In genomic region chr1:174166530-174167328, GRCh38 we compare ENCODE assay signal across 1 cellular context.
TF ChIP-seq lines count a peak whose summit lies in the region.

No MANE protein-coding gene starts in this region.

TF ChIP-seq in K562, 482 proteins besides CTCF, POLR2A, EP300 and RAD21 (continued from another document and continues in another):
- TF ChIP-seq ZNF449 (CRISPR knock-in tag; IDR thresholded peaks at IDR 0.05) (peak; percentile 65), ZNF316 (IDR thresholded peaks at IDR 0.05) (peak; percentile 100), MAFF (IDR thresholded peaks at IDR 0.05; ENCODE audit: low read length) (peak; percentile 98), HDAC2 (IDR thresholded peaks at IDR 0.05) (peak; percentile 87), CBFA2T3 (IDR thresholded peaks at IDR 0.05) (peak; percentile 97), EZH2 (IDR thresholded peaks at IDR 0.05; ENCODE audit: borderline replicate concordance, low read depth, low read length) (no peak), RREB1 (CRISPR knock-in tag; IDR thresholded peaks at IDR 0.05) (0 out of 2 replicates have a peak, but pooled peaks have one; percentile 18), DPF2 (IDR thresholded peaks at IDR 0.05) (peak; percentile 93), TEAD1 (CRISPR knock-in tag; IDR thresholded peaks at IDR 0.05) (peak; percentile 33 to 83; a peak in 2 of 4 replicates), BHLHE40 (IDR thresholded peaks at IDR 0.05; ENCODE audit: low read length) (peak; percentile 82), LEF1 (IDR thresholded peaks at IDR 0.05) (peak; percentile 66; the same call in 1 of the 2 replicates), FOXP4 (CRISPR knock-in tag; IDR thresholded peaks at IDR 0.05; ENCODE audit: borderline replicate concordance) (peak; percentile 65; the same call in 1 of the 2 replicates), CC2D1A (IDR thresholded peaks at IDR 0.05) (peak; percentile 82), ZNF12 (CRISPR knock-in tag; IDR thresholded peaks at IDR 0.05) (no peak), MCM7 (IDR thresholded peaks at IDR 0.05) (no peak), DACH1 (IDR thresholded peaks at IDR 0.05; ENCODE audit: partially characterized antibody) (peak; percentile 77), ZNF589 (CRISPR knock-in tag; IDR thresholded peaks at IDR 0.05; ENCODE audit: low read depth) (peak; percentile 91), ATF6 (CRISPR knock-in tag; IDR thresholded peaks at IDR 0.05) (0 out of 2 replicates have a peak, but pooled peaks have one; percentile 23), KLF1 (tag; IDR thresholded peaks at IDR 0.05) (no peak), ZNF282 (CRISPR knock-in tag; IDR thresholded peaks at IDR 0.05) (no peak), NR0B1 (IDR thresholded peaks at IDR 0.05; ENCODE audit: partially characterized antibody) (no peak), ARNT (IDR thresholded peaks at IDR 0.05) (peak; percentile 43 to 53; a peak in 2 of 4 replicates), SOX6 (IDR thresholded peaks at IDR 0.05) (peak; percentile 78), ZNF224 (CRISPR knock-in tag; IDR thresholded peaks at IDR 0.05) (0 out of 2 replicates have a peak, but pooled peaks have one; percentile 25), TCFL5 (CRISPR knock-in tag; conservative IDR thresholded peaks at IDR 0.05) (peak; percentile 80), NCOA2 (IDR thresholded peaks at IDR 0.05; ENCODE audit: partially characterized antibody in 2 of 2) (no peak), ZEB2 (IDR thresholded peaks at IDR 0.05) (peak; percentile 40; the same call in 1 of the 2 replicates), STAT5B (CRISPR knock-in tag; IDR thresholded peaks at IDR 0.05) (no peak), ZKSCAN3 (CRISPR knock-in tag; IDR thresholded peaks at IDR 0.05) (no peak), PKNOX1 (IDR thresholded peaks at IDR 0.05) (peak; percentile 39; the same call in 1 of the 2 replicates), ZFP36 (IDR thresholded peaks at IDR 0.05; ENCODE audit: low read depth, low read length, partially characterized antibody) (no peak), KAT8 (IDR thresholded peaks at IDR 0.05; ENCODE audit: low read depth) (no peak; the same call in 1 of the 2 replicates), MYC (IDR thresholded peaks at IDR 0.05; ENCODE audit: low read depth, low read length) (peak; percentile 66), MYC (CRISPR knock-in tag; IDR thresholded peaks at IDR 0.05; ENCODE audit: borderline replicate concordance, low read depth) (no peak), FOSL1 (tag; conservative IDR thresholded peaks at IDR 0.05) (peak; percentile 57; the same call in 1 of the 2 replicates), SIN3A (IDR thresholded peaks at IDR 0.05; ENCODE audit: borderline replicate concordance in 2 of 2, control insufficient read depth in 1 of 2, low read depth in 2 of 2, low read length in 2 of 2) (no peak; a peak in 1 of 4 replicates), CREM (IDR thresholded peaks at IDR 0.05; ENCODE audit: low read depth) (peak; percentile 63), RBM17 (IDR thresholded peaks at IDR 0.05; ENCODE audit: borderline replicate concordance, low read depth, low read length) (no peak), XRCC4 (IDR thresholded peaks at IDR 0.05; ENCODE audit: extremely low read depth, insufficient read depth, insufficient read length) (no peak), ZFX (CRISPR knock-in tag; IDR thresholded peaks at IDR 0.05) (0 out of 2 replicates have a peak, but pooled peaks have one; percentile 14), GATA2 (CRISPR knock-in tag; IDR thresholded peaks at IDR 0.05) (peak; percentile 71; the same call in 1 of the 2 replicates), CLOCK (CRISPR knock-in tag; IDR thresholded peaks at IDR 0.05; ENCODE audit: borderline replicate concordance) (no peak), ZNF354B (CRISPR knock-in tag; IDR thresholded peaks at IDR 0.05) (peak; percentile 70), TCF3 (CRISPR knock-in tag; IDR thresholded peaks at IDR 0.05) (peak; percentile 94), ZNF445 (CRISPR knock-in tag; IDR thresholded peaks at IDR 0.05; ENCODE audit: low read depth) (no peak), DMBX1 (CRISPR knock-in tag; IDR thresholded peaks at IDR 0.05; ENCODE audit: borderline replicate concordance) (peak; percentile 82), ESRRA (IDR thresholded peaks at IDR 0.05; ENCODE audit: borderline replicate concordance, low read depth) (no peak), TRIM28 (IDR thresholded peaks at IDR 0.05) (0 out of 2 replicates have a peak, but pooled peaks have one; percentile 31), MTA2 (IDR thresholded peaks at IDR 0.05; ENCODE audit: low read depth) (peak; percentile 85)
